Comparison of ENCODE assay signal across 26 cellular contexts in the genomic region with DNA sequence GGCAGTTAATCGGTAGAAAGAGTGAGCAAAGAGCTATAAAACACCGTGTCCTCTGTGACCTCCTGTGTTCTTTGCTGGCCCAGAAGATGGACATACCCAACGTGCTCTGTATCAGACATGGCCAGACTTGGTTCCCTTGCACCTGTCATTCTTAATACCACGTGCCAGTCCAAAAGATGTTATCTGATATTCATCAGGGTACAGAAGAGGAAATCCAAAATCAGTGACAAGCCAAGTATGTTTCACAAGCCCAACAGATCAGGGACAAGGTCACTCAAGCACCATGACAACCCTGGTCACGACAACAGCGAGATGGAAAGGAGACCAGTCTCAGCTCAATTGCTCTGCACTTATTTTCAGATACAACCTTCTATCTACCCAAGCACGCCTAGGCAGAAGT. TPM values are rescaled to one million over a fixed set of nuclear protein-coding genes. Genes with fewer than 3 reads are reported as not detected.
A peak's percentile ranks its signal among the peaks of the same experiment; 100 is the strongest.
DNase-seq lines count a peak whose midpoint lies in the region; ATAC-seq, FAIRE-seq and TF ChIP-seq lines count a peak whose summit lies in the region.
"Had no signal": no experiment of that assay in that cellular context is flagged by ENCODE, and none has a peak within 500 bp of the region (broad histone marks: within the 10 kb centered on the region; RNA-seq: fewer than 3 reads in every experiment).

No MANE protein-coding gene starts in this region.

- peaks cover 32% of the 10 kb centered on the region for H3K79me2 ChIP-seq in smooth muscle cell (ENCODE audit: low read depth)

- peak overlapping the region; percentile 84 for H3K4me2 ChIP-seq in smooth muscle cell

- H3K27me3 ChIP-seq in smooth muscle cell (ENCODE audit: low read depth) (no peaks in the 10 kb centered on the region), brain microvascular endothelial cell (replicated peaks) (no peaks in the 10 kb centered on the region)

- H3K9me3 ChIP-seq in mesodermal cell (ENCODE audit: control insufficient read depth, low read length) (no peaks in the 10 kb centered on the region), smooth muscle cell (replicated peaks; ENCODE audit: low read depth) (no peaks in the 10 kb centered on the region)
- H3K9me3 ChIP-seq: spleen had no signal

- no peak for ATAC-seq in GM18505 (IDR thresholded peaks at IDR 0.05; ENCODE audit: unreplicated experiment)

- H3K4me3 Mint-ChIP-seq in HFFc6 (no peak overlapping the region), chondrocyte (ENCODE audit: unreplicated experiment) (no peak overlapping the region)
- H3K4me3 Mint-ChIP-seq: activated CD4-positive, alpha-beta T cell treated with anti-CD3 and anti-CD28 coated beads, Interleukin-2, amount 10 ng/mL, durations not matched to agents 7 days and 5 days; activated naive CD4-positive, alpha-beta T cell treated with anti-CD3 and anti-CD28 coated beads, Interleukin-2, amount 50 U/mL, for 24 hours; stimulated activated naive CD8-positive, alpha-beta T cell treated with anti-CD3 and anti-CD28 coated beads, Interleukin-15, Interleukin-2, amounts not matched to agents 100 ng/mL and 50 ng/mL, for 24 hours; T-helper 1 cell treated with Interleukin-12 subunit alpha and Interleukin-12 subunit beta and Interleukin-4 antibody, amounts not matched to agents 30 μg/mL and 1 μg/mL, for 36 hours had no signal

- peak overlapping the region; percentile 76 for H3K27ac Mint-ChIP-seq in HFFc6
- H3K27ac Mint-ChIP-seq in chondrocyte (ENCODE audit: unreplicated experiment), result peak overlapping the region; percentile 19
- H3K27ac Mint-ChIP-seq: activated CD4-positive, alpha-beta T cell treated with anti-CD3 and anti-CD28 coated beads, Interleukin-2, amount 10 ng/mL, durations not matched to agents 7 days and 5 days; activated naive CD4-positive, alpha-beta T cell treated with anti-CD3 and anti-CD28 coated beads, Interleukin-2, amount 50 U/mL, for 24 hours; IgD-negative memory B cell; stimulated activated naive CD8-positive, alpha-beta T cell treated with anti-CD3 and anti-CD28 coated beads, Interleukin-15, Interleukin-2, amounts not matched to agents 100 ng/mL and 50 ng/mL, for 24 hours; T-helper 1 cell treated with Interleukin-12 subunit alpha and Interleukin-12 subunit beta and Interleukin-4 antibody, amounts not matched to agents 30 μg/mL and 1 μg/mL, for 36 hours had no signal

- TF ChIP-seq CTCF in HFFc6 (IDR thresholded peaks at IDR 0.05) (no peak), chondrocyte (IDR thresholded peaks at IDR 0.05) (no peak), smooth muscle cell (IDR thresholded peaks at IDR 0.05; ENCODE audit: borderline replicate concordance, insufficient read depth, poor library complexity, severe bottlenecking) (no peak), brain microvascular endothelial cell (IDR thresholded peaks at IDR 0.05; ENCODE audit: low read depth, low read length, missing control alignments) (no peak)

- H3K36me3 Mint-ChIP-seq in HFFc6 (ENCODE audit: low read depth) (no peaks in the 10 kb centered on the region), chondrocyte (ENCODE audit: low read depth) (no peaks in the 10 kb centered on the region)
- H3K36me3 Mint-ChIP-seq: activated naive CD4-positive, alpha-beta T cell treated with anti-CD3 and anti-CD28 coated beads, Interleukin-2, amount 50 U/mL, for 24 hours; IgD-negative memory B cell had no signal

- in situ Hi-C loops in brain microvascular endothelial cell (cut with HindIII; ENCODE audit: low pct_ligation_motif_present, low sequenced_read_pairs), result loop anchor here (25.0 kb wide), 1 partner anchor 222 kb away; no protein-coding TSS in a partner anchor

- H3F3A ChIP-seq in smooth muscle cell (ENCODE audit: low read depth), result peaks cover 18% of the 10 kb centered on the region

- H3K27ac ChIP-seq in mesodermal cell (ENCODE audit: low read depth, low read length, severe bottlenecking) (peak overlapping the region; percentile 78), smooth muscle cell (ENCODE audit: low read depth) (peak overlapping the region; percentile 70), brain microvascular endothelial cell (no peak overlapping the region)
- H3K27ac ChIP-seq: C4-2B, SJSA1 had no signal

- no peak for TF ChIP-seq POLR2A in GM12891 (IDR thresholded peaks at IDR 0.05; ENCODE audit: low read depth, low read length)
- no peak for TF ChIP-seq POLR2A in GM18505 (IDR thresholded peaks at IDR 0.05; ENCODE audit: borderline replicate concordance, extremely low read depth, insufficient read depth, insufficient read length)

- H3K36me3 ChIP-seq in mesodermal cell (ENCODE audit: control insufficient read depth, insufficient read depth, low read length) (peaks cover 7% of the 10 kb centered on the region), smooth muscle cell (ENCODE audit: low read depth) (no peaks in the 10 kb centered on the region), brain microvascular endothelial cell (replicated peaks) (no peaks in the 10 kb centered on the region)
- H3K36me3 ChIP-seq: SJSA1, spleen had no signal

- H3K4me3 ChIP-seq in mesodermal cell (ENCODE audit: extremely low read depth, insufficient read depth, low read length, poor library complexity, severe bottlenecking) (no peak overlapping the region), smooth muscle cell (no peak overlapping the region), brain microvascular endothelial cell (ENCODE audit: low read depth, low read length) (no peak overlapping the region)
- H3K4me3 ChIP-seq: SJSA1, spleen had no signal

- no peaks in the 10 kb centered on the region for H3K9me3 Mint-ChIP-seq in HFFc6
- no peaks in the 10 kb centered on the region for H3K9me3 Mint-ChIP-seq in chondrocyte (ENCODE audit: low read depth)
- H3K9me3 Mint-ChIP-seq: activated CD4-positive, alpha-beta T cell treated with anti-CD3 and anti-CD28 coated beads, Interleukin-2, amount 10 ng/mL, durations not matched to agents 7 days and 5 days; activated naive CD4-positive, alpha-beta T cell treated with anti-CD3 and anti-CD28 coated beads, Interleukin-2, amount 50 U/mL, for 24 hours; IgD-negative memory B cell; stimulated activated naive CD8-positive, alpha-beta T cell treated with anti-CD3 and anti-CD28 coated beads, Interleukin-15, Interleukin-2, amounts not matched to agents 100 ng/mL and 50 ng/mL, for 24 hours; T-helper 1 cell treated with Interleukin-12 subunit alpha and Interleukin-12 subunit beta and Interleukin-4 antibody, amounts not matched to agents 30 μg/mL and 1 μg/mL, for 36 hours had no signal

- no peak for FAIRE-seq in GM12891 (lab: Jason Lieb, UNC)
- FAIRE-seq: GM18507 had no signal

- DNase-seq in HFFc6 (no peak), chondrocyte (ENCODE audit: low spot score) (no peak), smooth muscle cell (lab: John Stamatoyannopoulos, UW; ENCODE audit: unreplicated experiment) (no peak), brain microvascular endothelial cell (no peak), islet precursor cell (no peak), GM12891 (ENCODE audit: insufficient read length, low spot score) (no peak)
- DNase-seq: activated CD4-positive, alpha-beta T cell treated with anti-CD3 and anti-CD28 coated beads, Interleukin-2, amount 10 ng/mL, durations not matched to agents 7 days and 5 days; aorta; cerebellar nuclear complex; effector CD8-positive, alpha-beta T cell; foreskin melanocyte; midbrain; NCI-H1105 treated with DMSO at 0.1 percent for 48 hours; NCI-H2107; NCI-H510A; spleen; stimulated activated CD4-positive, alpha-beta T cell treated with anti-CD3 and anti-CD28 coated beads, Interleukin-4, amount 100 ng/mL, for 4 hours had no signal

- H4K20me1 ChIP-seq in smooth muscle cell (ENCODE audit: low read depth), result no peaks in the 10 kb centered on the region

- H3K4me1 Mint-ChIP-seq in HFFc6 (ENCODE audit: low read depth), result peaks cover 57% of the 10 kb centered on the region
- H3K4me1 Mint-ChIP-seq in chondrocyte (ENCODE audit: low read depth), result peaks cover 61% of the 10 kb centered on the region

- H3K9ac ChIP-seq in smooth muscle cell (ENCODE audit: low read depth), result no peak overlapping the region

- H3K4me1 ChIP-seq in mesodermal cell (ENCODE audit: control insufficient read depth, insufficient read depth, low read length, poor library complexity, severe bottlenecking) (peaks cover 63% of the 10 kb centered on the region), smooth muscle cell (ENCODE audit: low read depth) (peaks cover 38% of the 10 kb centered on the region)

- 89 to 92% methylated on average over 6 to 7 of the region's 7 CpGs for WGBS in mesodermal cell (ENCODE audit: insufficient coverage in 2 of 2), 2 experiments
- WGBS in smooth muscle cell (ENCODE audit: low lambda C conversion rate), result 67% methylated on average over 7 of the region's 7 CpGs

- H3K27me3 Mint-ChIP-seq in HFFc6 (ENCODE audit: insufficient read depth) (peaks cover 16% of the 10 kb centered on the region), chondrocyte (ENCODE audit: low read depth) (no peaks in the 10 kb centered on the region)

- H2AFZ ChIP-seq in smooth muscle cell (ENCODE audit: low read depth), result no peak overlapping the region

TF ChIP-seq in GM12891, 5 proteins besides CTCF, POLR2A, EP300 and RAD21:
- TF ChIP-seq TAF1 (IDR thresholded peaks at IDR 0.05; ENCODE audit: low read depth, low read length) (no peak), SPI1 (IDR thresholded peaks at IDR 0.05; ENCODE audit: low read depth, low read length) (no peak), PAX5 (IDR thresholded peaks at IDR 0.05; ENCODE audit: insufficient read depth, low read length, severe bottlenecking) (no peak), POU2F2 (IDR thresholded peaks at IDR 0.05; ENCODE audit: low read depth, low read length) (no peak), POLR2AphosphoS5 (IDR thresholded peaks at IDR 0.05; ENCODE audit: low read depth, low read length) (no peak)

RNA-seq across cellular contexts. Expression of a gene that starts 3.4 kb away (rescaled TPM):
- total RNA-seq in HFFc6 (2021; fragmentation: NEBNext Ultra II Directional; extraction: Animal tissue kit (Norgen Biotek cat#: 25700)), result 1 to 10 TPM; 1.4 to 2.1 (median 1.8) TPM
- total RNA-seq in chondrocyte (7.0 to 14.8 TPM (median 7.1 TPM) in 3 replicates), smooth muscle cell (13.6 and 14.8 TPM in 2 replicates)
- polyA plus RNA-seq in mesodermal cell (2013, experiment 1 of 2), result 32.8 TPM
- polyA plus RNA-seq in mesodermal cell (2013, experiment 2 of 2), result 24.7 TPM
- polyA plus RNA-seq in smooth muscle cell, result 7.1 and 10.4 TPM in 2 replicates
- polyA plus RNA-seq in GM12891 (2012; ENCODE audit: low read depth, missing spikeins), result 0.58 TPM
- polyA plus RNA-seq: IgD-negative memory B cell had no signal

RNA-seq across cellular contexts. Expression of a gene that starts 21.7 kb away (rescaled TPM):
- 10 to 100 TPM; 19.4 to 29.2 (median 27.1) TPM for total RNA-seq in HFFc6 (2021; fragmentation: NEBNext Ultra II Directional; extraction: Animal tissue kit (Norgen Biotek cat#: 25700))
- total RNA-seq in chondrocyte (19.6 to 37.7 TPM (median 23.3 TPM) in 3 replicates), smooth muscle cell (26.4 and 37.4 TPM in 2 replicates)
- 51.4 TPM for polyA plus RNA-seq in mesodermal cell (2013, experiment 1 of 2)
- polyA plus RNA-seq in mesodermal cell (2013, experiment 2 of 2), result 43.1 TPM
- 44.8 and 45.9 TPM in 2 replicates for polyA plus RNA-seq in smooth muscle cell
- 27.1 TPM for polyA plus RNA-seq in GM12891 (2012; ENCODE audit: low read depth, missing spikeins)
